17 cellular contexts compared by ENCODE assay signal in the genomic region with DNA sequence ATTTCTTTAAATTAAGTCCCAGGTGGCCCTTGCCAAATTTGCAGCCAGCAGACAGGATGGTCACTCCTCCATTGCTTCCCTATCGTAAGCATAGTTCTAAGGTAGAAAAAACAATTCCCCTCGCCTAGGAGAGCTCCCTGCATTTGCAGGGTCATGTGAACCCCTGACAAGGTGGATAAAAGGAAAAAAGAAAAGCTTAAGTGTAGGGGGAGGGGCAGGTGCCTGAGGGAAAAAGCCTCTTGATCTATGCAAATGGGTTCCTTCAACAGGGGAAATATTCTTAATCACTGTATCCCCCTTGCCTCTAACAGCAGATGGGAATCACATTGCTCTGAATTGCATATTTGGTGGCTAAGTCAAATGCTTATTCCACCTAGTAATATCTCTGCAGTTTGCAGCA.
DNase-seq lines count a peak whose midpoint lies in the region; ATAC-seq and TF ChIP-seq lines count a peak whose summit lies in the region.
"Had no signal": no experiment of that assay in that cellular context is flagged by ENCODE, and none has a peak within 500 bp of the region (broad histone marks: within the 10 kb centered on the region; RNA-seq: fewer than 3 reads in every experiment).

No MANE protein-coding gene starts in this region.

- no peaks in the 10 kb centered on the region for H3K79me2 ChIP-seq in OCI-LY7 (ENCODE audit: insufficient read depth, low read depth, low read length)

- no peak overlapping the region for H3K4me2 ChIP-seq in OCI-LY7 (ENCODE audit: low read length)

- intact Hi-C loops in OCI-LY7 (cut with micrococcal nuclease; ENCODE audit: unreplicated experiment), result no loop called here
- intact Hi-C loops in naive thymus-derived CD4-positive, alpha-beta T cell (cut with micrococcal nuclease), result no loop called here
- intact Hi-C loops in Calu3 (cut with micrococcal nuclease; ENCODE audit: unreplicated experiment), result no loop called here

- no peaks in the 10 kb centered on the region for H3K27me3 Mint-ChIP-seq in naive thymus-derived CD4-positive, alpha-beta T cell
- H3K27me3 Mint-ChIP-seq in Calu3 (ENCODE audit: unreplicated experiment), result no peaks in the 10 kb centered on the region

- H3K9ac ChIP-seq in HUES48 (ENCODE audit: low read depth, low read length), result no peak overlapping the region

- TF ChIP-seq CTCF in OCI-LY7 (conservative IDR thresholded peaks at IDR 0.05; ENCODE audit: low read length) (no peak), Calu3 (IDR thresholded peaks at IDR 0.05; ENCODE audit: unreplicated experiment) (no peak)

- H3K9me3 ChIP-seq in HUES48 (ENCODE audit: control insufficient read depth, insufficient read depth, low read length) (peaks cover 25% of the 10 kb centered on the region), OCI-LY7 (ENCODE audit: low read length) (no peaks in the 10 kb centered on the region)
- H3K9me3 ChIP-seq in naive thymus-derived CD4-positive, alpha-beta T cell (ENCODE audit: control insufficient read depth in 2 of 3, low read length in 3 of 3), result no peaks in the 10 kb centered on the region
- H3K9me3 ChIP-seq: SJCRH30 had no signal

- H3K27me3 ChIP-seq in HUES48 (ENCODE audit: control insufficient read depth, insufficient read depth, low read length), result no peaks in the 10 kb centered on the region
- no peaks in the 10 kb centered on the region for H3K27me3 ChIP-seq in naive thymus-derived CD4-positive, alpha-beta T cell (ENCODE audit: control insufficient read depth in 2 of 2, insufficient read depth in 2 of 2, low read length in 2 of 2)
- H3K27me3 ChIP-seq: SJCRH30 had no signal

- H3K9me3 Mint-ChIP-seq in naive thymus-derived CD4-positive, alpha-beta T cell, result peaks cover 0 to 3% (median 0%) of the 10 kb centered on the region in 11 donors
- H3K9me3 Mint-ChIP-seq in Calu3 (ENCODE audit: low read depth, unreplicated experiment), result peaks cover 2% of the 10 kb centered on the region

- H3K4me3 ChIP-seq in HUES48 (ENCODE audit: low read depth, low read length), result no peak overlapping the region
- no peak overlapping the region for H3K4me3 ChIP-seq in OCI-LY7 (ENCODE audit: low read depth, low read length, poor library complexity, severe bottlenecking)
- H3K4me3 ChIP-seq in naive thymus-derived CD4-positive, alpha-beta T cell (ENCODE audit: low read length), result no peak overlapping the region
- H3K4me3 ChIP-seq: K562, SJCRH30 had no signal

- H3K36me3 ChIP-seq in HUES48 (ENCODE audit: control insufficient read depth, insufficient read depth, low read length) (no peaks in the 10 kb centered on the region), OCI-LY7 (ENCODE audit: insufficient read depth, low read length) (no peaks in the 10 kb centered on the region)
- no peaks in the 10 kb centered on the region for H3K36me3 ChIP-seq in naive thymus-derived CD4-positive, alpha-beta T cell (ENCODE audit: control insufficient read depth in 2 of 3, insufficient read depth in 3 of 3, low read length in 3 of 3)
- H3K36me3 ChIP-seq: SJCRH30 had no signal

- H3K36me3 Mint-ChIP-seq in naive thymus-derived CD4-positive, alpha-beta T cell, result peaks cover 0 to 4% (median 0%) of the 10 kb centered on the region in 5 donors
- no peaks in the 10 kb centered on the region for H3K36me3 Mint-ChIP-seq in Calu3 (ENCODE audit: insufficient read depth, unreplicated experiment)
- H3K36me3 Mint-ChIP-seq: CD14-positive monocyte had no signal

- peak overlapping the region in 1 of 9 donors; percentile 1 for H3K27ac Mint-ChIP-seq in naive thymus-derived CD4-positive, alpha-beta T cell
- H3K27ac Mint-ChIP-seq in Calu3 (ENCODE audit: unreplicated experiment), result no peak overlapping the region
- H3K27ac Mint-ChIP-seq: CD14-positive monocyte, HFFc6 had no signal

- H3K9me2 ChIP-seq in OCI-LY7 (ENCODE audit: insufficient read depth, low read length), result no peaks in the 10 kb centered on the region

- peaks cover 8% of the 10 kb centered on the region; the same call in 1 of the 2 replicates for H3K4me1 ChIP-seq in HUES48 (ENCODE audit: control insufficient read depth, insufficient read depth, low read length)
- H3K4me1 ChIP-seq in OCI-LY7 (ENCODE audit: insufficient read depth, low read length, poor library complexity, severe bottlenecking), result no peaks in the 10 kb centered on the region
- H3K4me1 ChIP-seq in naive thymus-derived CD4-positive, alpha-beta T cell (ENCODE audit: control insufficient read depth in 2 of 2, insufficient read depth in 2 of 2, low read length in 2 of 2), result no peaks in the 10 kb centered on the region

- 0 out of 2 replicates have a peak overlapping the region, but pooled peaks have one; percentile 24 for H2AFZ ChIP-seq in OCI-LY7 (ENCODE audit: low read length)

- CTCF ChIA-PET in OCI-LY7 (lab: Charles Lee; ENCODE audit: unreplicated experiment) (no interaction called here), Calu3 (lab: Charles Lee) (no interaction called here)
- CTCF ChIA-PET in naive thymus-derived CD4-positive, alpha-beta T cell (lab: Charles Lee), result interaction anchor here (0.7 kb wide), 1 partner anchor 11 kb away, joined by 3 read pairs; no protein-coding TSS in a partner anchor

- DNase-seq in OCI-LY7 (ENCODE audit: low spot score) (no peak), left kidney (ENCODE audit: low read depth, low spot score) (peak; percentile 5), RKO (ENCODE audit: low spot score) (no peak), Calu3 (no peak), activated gamma-delta T cell treated with Interleukin-2 at 50 U/mL for 16 hours (no peak)
- DNase-seq in naive thymus-derived CD4-positive, alpha-beta T cell, result no peak
- DNase-seq: ACHN, DMS79 treated with DMSO at 0.1 percent for 48 hours, HFFc6, NCI-H1105 treated with DMSO at 0.1 percent for 48 hours, NCI-H1694, NCI-H2227 treated with DMSO at 0.1 percent for 48 hours, NCI-H524 treated with DMSO at 0.1 percent for 48 hours, SJCRH30 had no signal

- BruUV-seq in OCI-LY7 (replicated peaks; lab: Mats Ljungman, UMichigan), result no TSS peak
- no TSS peak for BruUV-seq in Calu3 (replicated peaks; lab: Mats Ljungman, UMichigan)

- no peaks in the 10 kb centered on the region for H4K20me1 ChIP-seq in OCI-LY7 (ENCODE audit: insufficient read depth, low read length)

- H3K4me1 Mint-ChIP-seq in naive thymus-derived CD4-positive, alpha-beta T cell, result peaks cover 0 to 11% (median 0%) of the 10 kb centered on the region in 7 donors
- H3K4me1 Mint-ChIP-seq in Calu3 (ENCODE audit: low read depth, unreplicated experiment), result no peaks in the 10 kb centered on the region
- H3K4me1 Mint-ChIP-seq: CD14-positive monocyte had no signal

- no peak overlapping the region for H3K4me3 Mint-ChIP-seq in naive thymus-derived CD4-positive, alpha-beta T cell
- H3K4me3 Mint-ChIP-seq in Calu3 (ENCODE audit: low read depth, unreplicated experiment), result no peak overlapping the region
- H3K4me3 Mint-ChIP-seq: CD14-positive monocyte, HFFc6 had no signal

- ATAC-seq in naive thymus-derived CD4-positive, alpha-beta T cell, result no peak
- ATAC-seq: K562 had no signal

- POLR2A ChIA-PET in OCI-LY7 (lab: Charles Lee), result interaction anchor here (0.7 kb wide), 1 partner anchor 12 kb away, joined by 3 read pairs; no protein-coding TSS in a partner anchor
- POLR2A ChIA-PET in naive thymus-derived CD4-positive, alpha-beta T cell (lab: Charles Lee), result no interaction called here

- H3K27ac ChIP-seq in HUES48 (ENCODE audit: low read depth, low read length) (peak overlapping the region; percentile 80), OCI-LY7 (ENCODE audit: low read depth, low read length, poor library complexity, severe bottlenecking) (no peak overlapping the region)
- no peak overlapping the region for H3K27ac ChIP-seq in naive thymus-derived CD4-positive, alpha-beta T cell (ENCODE audit: low read depth, low read length)
- H3K27ac ChIP-seq: SJCRH30 had no signal
